Comparison of ENCODE assay signal across 12 cellular contexts in genomic region chr2:217953531-217953932, GRCh38. TPM values are rescaled to one million over a fixed set of nuclear protein-coding genes. Genes with fewer than 3 reads are reported as not detected.
DNase-seq lines count a peak whose midpoint lies in the region; ATAC-seq, FAIRE-seq and TF ChIP-seq lines count a peak whose summit lies in the region.
"Had no signal": no experiment of that assay in that cellular context is flagged by ENCODE, and none has a peak within 500 bp of the region (broad histone marks: within the 10 kb centered on the region; RNA-seq: fewer than 3 reads in every experiment).

No MANE protein-coding gene starts in this region.

- H3K27ac Mint-ChIP-seq in stimulated activated naive CD8-positive, alpha-beta T cell treated with anti-CD3 and anti-CD28 coated beads, Interleukin-15, amount 100 ng/mL, for 72 hours: no peak overlapping the region

- H3K27ac ChIP-seq in cingulate gyrus (ENCODE audit: low read depth, low read length) (peak overlapping the region; percentile 61), right cardiac atrium (ENCODE audit: low read length) (peak overlapping the region; percentile 53), neuronal stem cell (replicated peaks; ENCODE audit: low read length) (no peak overlapping the region), thyroid gland (peak overlapping the region; percentile 90 to 100 (median 93))

- H3K4me1 Mint-ChIP-seq in stimulated activated naive CD8-positive, alpha-beta T cell treated with anti-CD3 and anti-CD28 coated beads, Interleukin-15, amount 100 ng/mL, for 72 hours: no peaks in the 10 kb centered on the region

- H2AK5ac ChIP-seq in neuronal stem cell (ENCODE audit: low read depth, low read length): no peak overlapping the region

- no peak overlapping the region for H3K18ac ChIP-seq in neuronal stem cell (ENCODE audit: low read length)

- H2BK120ac ChIP-seq in neuronal stem cell (ENCODE audit: low read depth, low read length): no peak overlapping the region

- intact Hi-C loops in right cardiac atrium (cut with DNase I) (no loop called here), thyroid gland (cut with DNase I) (no loop called here)

- peak in 4 of 6 experiments; percentile 23 to 74 (median 54) for TF ChIP-seq CTCF in thyroid gland (IDR thresholded peaks at IDR 0.05)

- no peak for FAIRE-seq in RCC 7860 (lab: Jason Lieb, UNC)

- H3K4me3 ChIP-seq in right cardiac atrium (ENCODE audit: low read length) (no peak overlapping the region), neuronal stem cell (ENCODE audit: low read length in 2 of 2) (no peak overlapping the region), thyroid gland (replicated peaks in 1 of 3) (no peak overlapping the region)

- no peak overlapping the region for H3K4me2 ChIP-seq in neuronal stem cell (ENCODE audit: insufficient read depth, low read length, poor library complexity, severe bottlenecking)

- no peaks in the 10 kb centered on the region for H3K79me1 ChIP-seq in neuronal stem cell (ENCODE audit: low read depth, low read length)

- H3K9me3 ChIP-seq in right cardiac atrium (ENCODE audit: control insufficient read depth, low read length) (no peaks in the 10 kb centered on the region), neuronal stem cell (replicated peaks in 1 of 2; ENCODE audit: control insufficient read depth in 2 of 2, insufficient read depth in 1 of 2, low read depth in 1 of 2, low read length in 2 of 2) (no peaks in the 10 kb centered on the region), thyroid gland (no peaks in the 10 kb centered on the region)

- H3K9me3 Mint-ChIP-seq in stimulated activated naive CD8-positive, alpha-beta T cell treated with anti-CD3 and anti-CD28 coated beads, Interleukin-15, amount 100 ng/mL, for 72 hours: no peaks in the 10 kb centered on the region
- H3K9me3 Mint-ChIP-seq: neural crest cell had no signal

- H3K4ac ChIP-seq in neuronal stem cell (ENCODE audit: low read length): no peak overlapping the region

- H4K8ac ChIP-seq in neuronal stem cell (ENCODE audit: low read depth, low read length): no peak overlapping the region

- H3K14ac ChIP-seq in neuronal stem cell (ENCODE audit: low read length): no peak overlapping the region

- peaks cover 19% of the 10 kb centered on the region for H3K27me3 Mint-ChIP-seq in stimulated activated naive CD8-positive, alpha-beta T cell treated with anti-CD3 and anti-CD28 coated beads, Interleukin-15, amount 100 ng/mL, for 72 hours

- H3K23ac ChIP-seq in neuronal stem cell (ENCODE audit: low read depth, low read length, poor library complexity): no peak overlapping the region

- H2BK15ac ChIP-seq in neuronal stem cell (ENCODE audit: low read length): peak overlapping the region; percentile 20

- no peak overlapping the region for H2BK12ac ChIP-seq in neuronal stem cell (ENCODE audit: low read length)

- H3K4me1 ChIP-seq in right cardiac atrium (ENCODE audit: control insufficient read depth, insufficient read depth, low read length): peaks cover 59% of the 10 kb centered on the region
- peaks cover 0 to 6% of the 10 kb centered on the region in 2 donors for H3K4me1 ChIP-seq in neuronal stem cell (ENCODE audit: control insufficient read depth in 2 of 2, insufficient read depth in 1 of 2, low read depth in 1 of 2, low read length in 2 of 2)
- H3K4me1 ChIP-seq in thyroid gland: peaks cover 64 to 86% of the 10 kb centered on the region in 2 donors

- DNase-seq in right cardiac atrium: peak in 2 of 3 donors; percentile 36 to 76
- DNase-seq in neuronal stem cell (ENCODE audit: low spot score): no peak
- DNase-seq in thyroid gland: peak; percentile 91 to 93
- no peak for DNase-seq in RCC 7860 (ENCODE audit: low spot score)
- DNase-seq in NCI-H748 treated with DMSO at 0.1 percent for 48 hours (lab: John Stamatoyannopoulos, UW): no peak
- DNase-seq in stimulated activated naive CD8-positive, alpha-beta T cell treated with anti-CD3 and anti-CD28 coated beads, Interleukin-15, amount 100 ng/mL, for 72 hours: no peak
- DNase-seq in stimulated activated CD4-positive, alpha-beta T cell treated with anti-CD3 and anti-CD28 coated beads, Interleukin-4, amount 100 ng/mL, for 1 hour: no peak
- DNase-seq: C1 segment of cervical spinal cord; NCI-H1436 treated with DMSO at 0.1 percent for 48 hours; stimulated activated CD4-positive, alpha-beta T cell treated with anti-CD3 and anti-CD28 coated beads, Interleukin-1b, Interleukin-23, amount 100 ng/mL, for 48 hours had no signal

- H3K27me3 ChIP-seq in right cardiac atrium (ENCODE audit: control insufficient read depth, insufficient read depth) (no peaks in the 10 kb centered on the region), neuronal stem cell (ENCODE audit: control insufficient read depth in 3 of 3, insufficient read depth in 3 of 3, low read depth in 1 of 3, low read length in 3 of 3) (peaks cover 0 to 2% (median 0%) of the 10 kb centered on the region in 3 experiments), thyroid gland (no peaks in the 10 kb centered on the region)

- H3K36me3 ChIP-seq in neuronal stem cell (replicated peaks in 1 of 2; ENCODE audit: control insufficient read depth in 2 of 2, insufficient read depth in 2 of 2, low read length in 2 of 2) (no peaks in the 10 kb centered on the region), thyroid gland (no peaks in the 10 kb centered on the region)

- no peak overlapping the region for H3K4me3 Mint-ChIP-seq in stimulated activated naive CD8-positive, alpha-beta T cell treated with anti-CD3 and anti-CD28 coated beads, Interleukin-15, amount 100 ng/mL, for 72 hours
- H3K4me3 Mint-ChIP-seq: neural crest cell had no signal

- ATAC-seq in right cardiac atrium: peak; percentile 43 to 54
- ATAC-seq in stimulated activated naive CD8-positive, alpha-beta T cell treated with anti-CD3 and anti-CD28 coated beads, Interleukin-15, amount 100 ng/mL, for 72 hours: no peak

- TF ChIP-seq POLR2A in thyroid gland (IDR thresholded peaks at IDR 0.05): peak in 1 of 2 donors; percentile 58

- H2AFZ ChIP-seq in neuronal stem cell (ENCODE audit: low read length): no peak overlapping the region

- no peak overlapping the region for H3K9ac ChIP-seq in neuronal stem cell (ENCODE audit: low read depth, low read length, poor library complexity)

- whole genome bisulfite sequencing in right cardiac atrium: 37% methylated on average over 6 of the region's 6 CpGs
- WGBS in neuronal stem cell (ENCODE audit: extremely low coverage in 2 of 2, insufficient read length in 2 of 2, insufficient replicate concordance in 1 of 2), 2 donors: no CpG with 5 or more reads among the region's 6 CpGs
- WGBS in thyroid gland, 2 donors: 6 to 22% methylated on average over 4 to 6 of the region's 6 CpGs

- H4K91ac ChIP-seq in neuronal stem cell (ENCODE audit: low read depth, low read length, poor library complexity): no peak overlapping the region

- H2BK5ac ChIP-seq in neuronal stem cell (ENCODE audit: low read length): no peak overlapping the region

RNA-seq across cellular contexts. Expression of gene TNS1, which starts 49.3 kb away (rescaled TPM):
- total RNA-seq in right cardiac atrium (100 to 1,000 TPM; 442 to 647 (median 536) TPM), thyroid gland (100 to 1,000 TPM; 169 to 316 (median 229) TPM)
- 243 TPM for polyA plus RNA-seq in right cardiac atrium
- polyA plus RNA-seq in neuronal stem cell (2013, experiment 1 of 2): 1.1 TPM
- 1.3 TPM for polyA plus RNA-seq in neuronal stem cell (2013, experiment 2 of 2)

Comparison
In these comparisons a context has a peak if more than half of its experiments do, and no peak if none do; other contexts are left out.
1. DNase-seq: peak in right cardiac atrium (2 of 3) and thyroid gland (2 of 2); none in neuronal stem cell (single experiment), RCC 7860 (single experiment), NCI-H748 treated with DMSO at 0.1 percent for 48 hours (single experiment), stimulated activated naive CD8-positive, alpha-beta T cell treated with anti-CD3 and anti-CD28 coated beads, Interleukin-15, amount 100 ng/mL, for 72 hours (0 of 2) and stimulated activated CD4-positive, alpha-beta T cell treated with anti-CD3 and anti-CD28 coated beads, Interleukin-4, amount 100 ng/mL, for 1 hour (single experiment).